Comparison of ENCODE assay signal across 8 cellular contexts in genomic region chr5:139903805-139904565, GRCh38.
DNase-seq lines count a peak whose midpoint lies in the region; ATAC-seq and TF ChIP-seq lines count a peak whose summit lies in the region.

No MANE protein-coding gene starts in this region.

- H3K27ac ChIP-seq in hepatocyte (no peak overlapping the region), rectal smooth muscle tissue (ENCODE audit: low read depth, low read length) (no peak overlapping the region)

- H3K36me3 ChIP-seq in hepatocyte (replicated peaks; ENCODE audit: insufficient read depth, low read depth) (no peaks in the 10 kb centered on the region), rectal smooth muscle tissue (ENCODE audit: control insufficient read depth, insufficient read depth, low read length) (no peaks in the 10 kb centered on the region)

- TF ChIP-seq CTCF in hepatocyte (IDR thresholded peaks at IDR 0.05; ENCODE audit: poor library complexity) = no peak

- no peak overlapping the region for H3K27ac Mint-ChIP-seq in activated naive CD4-positive, alpha-beta T cell treated with anti-CD3 and anti-CD28 coated beads, Interleukin-2, amount 50 U/mL, for 24 hours

- H3K4me2 ChIP-seq in hepatocyte = peak overlapping the region; percentile 100

- H3K36me3 Mint-ChIP-seq in activated naive CD4-positive, alpha-beta T cell treated with anti-CD3 and anti-CD28 coated beads, Interleukin-2, amount 50 U/mL, for 24 hours = no peaks in the 10 kb centered on the region

- H3K27me3 ChIP-seq in hepatocyte = peaks cover 79% of the 10 kb centered on the region
- peaks cover 7% of the 10 kb centered on the region for H3K27me3 ChIP-seq in rectal smooth muscle tissue (ENCODE audit: control insufficient read depth, insufficient read depth, low read length)

- DNase-seq in AG20443 (ENCODE audit: low spot score) (peak; percentile 72), hepatocyte (ENCODE audit: low spot score) (peak; percentile 61), DMS79 treated with DMSO at 0.1 percent for 48 hours (lab: John Stamatoyannopoulos, UW) (no peak), NCI-H446 (lab: John Stamatoyannopoulos, UW) (no peak), HUDEP-2 (lab: John Stamatoyannopoulos, UW; ENCODE audit: unreplicated experiment in 76 of 76) (no peak)

- H3K4me3 ChIP-seq in hepatocyte (peak overlapping the region; percentile 61), rectal smooth muscle tissue (ENCODE audit: low read length) (peak overlapping the region; percentile 38)

- no peaks in the 10 kb centered on the region for H3K9me2 ChIP-seq in hepatocyte (replicated peaks; ENCODE audit: insufficient read depth)

- no peaks in the 10 kb centered on the region for H3K9me3 Mint-ChIP-seq in activated naive CD4-positive, alpha-beta T cell treated with anti-CD3 and anti-CD28 coated beads, Interleukin-2, amount 50 U/mL, for 24 hours

- 2% methylated on average over 70 of the region's 88 CpGs for WGBS in hepatocyte (ENCODE audit: low lambda C conversion rate, missing lambda C conversion rate)

- peak overlapping the region; percentile 63 for H2AFZ ChIP-seq in hepatocyte

- H3K4me1 ChIP-seq in hepatocyte (ENCODE audit: insufficient read depth) = peaks cover 23% of the 10 kb centered on the region
- peaks cover 5% of the 10 kb centered on the region for H3K4me1 ChIP-seq in rectal smooth muscle tissue (ENCODE audit: control insufficient read depth, insufficient read depth, low read length)

- peaks cover 25% of the 10 kb centered on the region for H3K27me3 Mint-ChIP-seq in activated naive CD4-positive, alpha-beta T cell treated with anti-CD3 and anti-CD28 coated beads, Interleukin-2, amount 50 U/mL, for 24 hours

- no peaks in the 10 kb centered on the region for H4K20me1 ChIP-seq in hepatocyte (ENCODE audit: insufficient read depth, poor library complexity, severe bottlenecking)

- no peaks in the 10 kb centered on the region for H3K79me2 ChIP-seq in hepatocyte

- H3K4me1 Mint-ChIP-seq in activated naive CD4-positive, alpha-beta T cell treated with anti-CD3 and anti-CD28 coated beads, Interleukin-2, amount 50 U/mL, for 24 hours = peaks cover 5% of the 10 kb centered on the region

- H3K4me3 Mint-ChIP-seq in activated naive CD4-positive, alpha-beta T cell treated with anti-CD3 and anti-CD28 coated beads, Interleukin-2, amount 50 U/mL, for 24 hours = peak overlapping the region; percentile 60

- H3K9me3 ChIP-seq in hepatocyte (ENCODE audit: low read depth) = no peaks in the 10 kb centered on the region

- peak; percentile 56 for ATAC-seq in GM19395 (IDR thresholded peaks at IDR 0.05; ENCODE audit: unreplicated experiment)

- H3K9ac ChIP-seq in rectal smooth muscle tissue (ENCODE audit: low read length) = no peak overlapping the region

Comparison
In these comparisons a context has a peak if more than half of its experiments do, and no peak if none do; other contexts are left out.
1. DNase-seq: peak in AG20443 (single experiment) and hepatocyte (single experiment); none in DMS79 treated with DMSO at 0.1 percent for 48 hours (single experiment), NCI-H446 (0 of 2) and HUDEP-2 (0 of 76).